18 cellular contexts compared by ENCODE assay signal in genomic region chr11:34649597-34649996, GRCh38. TPM values are rescaled to one million over a fixed set of nuclear protein-coding genes. Genes with fewer than 3 reads are reported as not detected.
DNase-seq lines count a peak whose midpoint lies in the region; ATAC-seq and TF ChIP-seq lines count a peak whose summit lies in the region.
"Had no signal": no experiment of that assay in that cellular context is flagged by ENCODE, and none has a peak within 500 bp of the region (broad histone marks: within the 10 kb centered on the region; RNA-seq: fewer than 3 reads in every experiment).

No MANE protein-coding gene starts in this region.

- H3K36me3 Mint-ChIP-seq in Calu3 (ENCODE audit: insufficient read depth, unreplicated experiment): peaks cover 100% of the 10 kb centered on the region
- no peaks in the 10 kb centered on the region for H3K36me3 Mint-ChIP-seq in T-helper 2 cell treated with Interferon-gamma antibody and Interleukin-4, amounts not matched to agents 5 μg/mL and 100 μg/mL, for 36 hours (ENCODE audit: low read depth)

- H3K36me3 ChIP-seq in PC-3 (ENCODE audit: low read depth, low read length) (peaks cover 37% of the 10 kb centered on the region), BE2C (no peaks in the 10 kb centered on the region)

- H3K4me1 ChIP-seq in PC-3 (ENCODE audit: insufficient read depth, low read length) (peaks cover 39% of the 10 kb centered on the region), BE2C (no peaks in the 10 kb centered on the region)

- H3K4me3 ChIP-seq in PC-3 (ENCODE audit: low read length): no peak overlapping the region
- no peak overlapping the region for H3K4me3 ChIP-seq in BE2C (ENCODE audit: low read depth, low read length)
- H3K4me3 ChIP-seq: GM23248, K562 had no signal

- H3K27ac Mint-ChIP-seq in Calu3 (ENCODE audit: unreplicated experiment): peak overlapping the region; percentile 46
- no peak overlapping the region for H3K27ac Mint-ChIP-seq in T-helper 2 cell treated with Interferon-gamma antibody and Interleukin-4, amounts not matched to agents 5 μg/mL and 100 μg/mL, for 36 hours

- no peaks in the 10 kb centered on the region for H3K27me3 ChIP-seq in PC-3 (ENCODE audit: low read length)
- no peaks in the 10 kb centered on the region for H3K27me3 ChIP-seq in BE2C

- H3K4me1 Mint-ChIP-seq in Calu3 (ENCODE audit: low read depth, unreplicated experiment): peaks cover 94% of the 10 kb centered on the region
- peaks cover 21% of the 10 kb centered on the region for H3K4me1 Mint-ChIP-seq in T-helper 2 cell treated with Interferon-gamma antibody and Interleukin-4, amounts not matched to agents 5 μg/mL and 100 μg/mL, for 36 hours (ENCODE audit: low read depth)

- H3K9me3 Mint-ChIP-seq in Calu3 (ENCODE audit: low read depth, unreplicated experiment): no peaks in the 10 kb centered on the region
- no peaks in the 10 kb centered on the region for H3K9me3 Mint-ChIP-seq in T-helper 2 cell treated with Interferon-gamma antibody and Interleukin-4, amounts not matched to agents 5 μg/mL and 100 μg/mL, for 36 hours

- peaks cover 4% of the 10 kb centered on the region; the same call in 1 of the 2 replicates for H3K79me2 ChIP-seq in PC-3 (ENCODE audit: low read length)

- no TSS peak for BruUV-seq in Calu3 (replicated peaks; lab: Mats Ljungman, UMichigan)
- BruUV-seq in PC-3 (replicated peaks; lab: Mats Ljungman, UMichigan): no TSS peak

- no peaks in the 10 kb centered on the region for H4K20me1 ChIP-seq in PC-3 (ENCODE audit: low read length)

- TF ChIP-seq CTCF in 22Rv1 (IDR thresholded peaks at IDR 0.05) (no peak), Calu3 (IDR thresholded peaks at IDR 0.05; ENCODE audit: unreplicated experiment) (no peak), RWPE1 (conservative IDR thresholded peaks at IDR 0.05; ENCODE audit: low read depth) (no peak), PC-3 (conservative IDR thresholded peaks at IDR 0.05; ENCODE audit: low read depth, low read length) (no peak), BE2C (IDR thresholded peaks at IDR 0.05; ENCODE audit: low read depth, low read length) (no peak)

- CTCF ChIA-PET in Calu3 (lab: Charles Lee) (interaction anchor here (1.1 kb wide), 1 partner anchor 64 kb away, joined by 3 read pairs; no protein-coding TSS in a partner anchor), RWPE1 (lab: Yijun Ruan, JAX) (no interaction called here), PC-3 (lab: Charles Lee) (no interaction called here)

- H3K27ac ChIP-seq in 22Rv1 (peak overlapping the region; percentile 20), RWPE1 (peak overlapping the region; percentile 15; the same call in 1 of the 2 replicates), PC-3 (ENCODE audit: low read length) (no peak overlapping the region)
- H3K27ac ChIP-seq: GM23248 had no signal

- no peaks in the 10 kb centered on the region for H3K9me2 ChIP-seq in PC-3 (replicated peaks; ENCODE audit: low read length)

- H2AFZ ChIP-seq in PC-3 (ENCODE audit: low read length): no peak overlapping the region
- H2AFZ ChIP-seq: GM23248 had no signal

- no peak overlapping the region for H3K9ac ChIP-seq in PC-3 (ENCODE audit: low read length)
- H3K9ac ChIP-seq: GM23248 had no signal

- POLR2A ChIA-PET in RWPE1 (lab: Yijun Ruan, JAX; ENCODE audit: low non-redundant PET): no interaction called here
- POLR2A ChIA-PET in PC-3 (lab: Charles Lee; ENCODE audit: unreplicated experiment): no interaction called here

- intact Hi-C loops in Calu3 (cut with micrococcal nuclease; ENCODE audit: unreplicated experiment) (no loop called here), left colon (cut with DNase I, micrococcal nuclease) (no loop called here), PC-3 (cut with micrococcal nuclease) (no loop called here)

- H3K9me3 ChIP-seq in PC-3 (ENCODE audit: low read length): no peaks in the 10 kb centered on the region
- no peaks in the 10 kb centered on the region for H3K9me3 ChIP-seq in BE2C

- H3K4me2 ChIP-seq in PC-3 (ENCODE audit: low read length): no peak overlapping the region

- ATAC-seq in left colon: peak; percentile 63
- no peak for ATAC-seq in PC-3
- no peak for ATAC-seq in HG03139 (IDR thresholded peaks at IDR 0.05; ENCODE audit: unreplicated experiment)
- ATAC-seq: K562 had no signal

- no peak overlapping the region for H3K4me3 Mint-ChIP-seq in Calu3 (ENCODE audit: low read depth, unreplicated experiment)
- no peak overlapping the region for H3K4me3 Mint-ChIP-seq in T-helper 2 cell treated with Interferon-gamma antibody and Interleukin-4, amounts not matched to agents 5 μg/mL and 100 μg/mL, for 36 hours

- DNase-seq in Calu3 (no peak), RWPE1 (ENCODE audit: low spot score) (no peak), left colon (no peak), PC-3 (no peak), BE2C (no peak)
- no peak for DNase-seq in T-helper 2 cell treated with Interferon-gamma antibody and Interleukin-4, amounts not matched to agents 5 μg/mL and 100 μg/mL, for 36 hours (ENCODE audit: low spot score)
- DNase-seq: AML-193; GM23248; NCI-H1092 treated with DMSO at 0.1 percent for 48 hours; NCI-H1694; NCI-H2107; NCI-H345; NCI-H69; NK-92 treated with Interleukin-12 subunit alpha and Interleukin-12 subunit beta, amount 100 ng/mL, for 24 hours; SHP77 treated with DMSO at 0.1 percent for 48 hours had no signal

- H3F3A ChIP-seq in PC-3 (ENCODE audit: low read length, unreplicated experiment): peaks cover 12% of the 10 kb centered on the region

- H3K27me3 Mint-ChIP-seq in Calu3 (ENCODE audit: unreplicated experiment): no peaks in the 10 kb centered on the region
- peaks cover 61% of the 10 kb centered on the region for H3K27me3 Mint-ChIP-seq in T-helper 2 cell treated with Interferon-gamma antibody and Interleukin-4, amounts not matched to agents 5 μg/mL and 100 μg/mL, for 36 hours (ENCODE audit: low read depth)

RNA-seq across cellular contexts. Expression of gene EHF, which starts 28.7 kb away (rescaled TPM):
- total RNA-seq in Calu3 (2022) (286 and 299 TPM in 2 replicates), left colon (100 to 1,000 TPM; 226 to 394 TPM), PC-3 (2014; rRNA removed) (29.0 and 37.0 TPM in 2 replicates)
- polyA plus RNA-seq in BE2C (2012; ENCODE audit: insufficient read depth, insufficient read length, low read depth): not detected
- total RNA-seq: GM23248 had no signal
- polyA plus RNA-seq: GM23248 had no signal
